2 cellular contexts compared by ENCODE assay signal in genomic region chr22:26615830-26616435, GRCh38.
TF ChIP-seq lines count a peak whose summit lies in the region.

No MANE protein-coding gene starts in this region.

TF ChIP-seq in GM23338, 12 proteins besides CTCF, POLR2A, EP300 and RAD21:
- TF ChIP-seq POLR2AphosphoS5 (IDR thresholded peaks at IDR 0.05; ENCODE audit: low read depth) = no peak
- no peak for TF ChIP-seq NANOG (IDR thresholded peaks at IDR 0.05; ENCODE audit: borderline replicate concordance)
- no peak for TF ChIP-seq REST (IDR thresholded peaks at IDR 0.05; ENCODE audit: unreplicated experiment)
- TF ChIP-seq CREB1 (CRISPR knock-in tag; IDR thresholded peaks at IDR 0.05; ENCODE audit: low read depth) = no peak
- no peak for TF ChIP-seq ZNF462 (CRISPR knock-in tag; IDR thresholded peaks at IDR 0.05)
- TF ChIP-seq EZH2 (IDR thresholded peaks at IDR 0.05; ENCODE audit: low read depth, unreplicated experiment) = no peak
- TF ChIP-seq ZNF331 (CRISPR knock-in tag; IDR thresholded peaks at IDR 0.05; ENCODE audit: low read depth) = no peak
- TF ChIP-seq EZH2phosphoT487 (IDR thresholded peaks at IDR 0.05; ENCODE audit: unreplicated experiment) = no peak
- no peak for TF ChIP-seq JUNB (IDR thresholded peaks at IDR 0.05; ENCODE audit: unreplicated experiment)
- no peak for TF ChIP-seq ZNF114 (CRISPR knock-in tag; IDR thresholded peaks at IDR 0.05)
- TF ChIP-seq STAT1 (IDR thresholded peaks at IDR 0.05; ENCODE audit: unreplicated experiment) = no peak
- TF ChIP-seq ETS1 (IDR thresholded peaks at IDR 0.05) = no peak

TF ChIP-seq in H1, 55 proteins besides CTCF, POLR2A, EP300 and RAD21:
- TF ChIP-seq EZH2 (IDR thresholded peaks at IDR 0.05; ENCODE audit: low read depth, low read length, severe bottlenecking) (peak; percentile 7), KDM5A (IDR thresholded peaks at IDR 0.05; ENCODE audit: low read length) (no peak), HDAC2 (IDR thresholded peaks at IDR 0.05; ENCODE audit: borderline replicate concordance in 1 of 2, low read depth in 2 of 2, low read length in 2 of 2) (no peak), SAP30 (IDR thresholded peaks at IDR 0.05; ENCODE audit: insufficient read depth, insufficient replicate concordance, low read length) (no peak), RBBP5 (IDR thresholded peaks at IDR 0.05; ENCODE audit: borderline replicate concordance, low read depth, low read length) (no peak)
TF ChIP-seq in H1: peak in this region for 1.
